In the genomic region with DNA sequence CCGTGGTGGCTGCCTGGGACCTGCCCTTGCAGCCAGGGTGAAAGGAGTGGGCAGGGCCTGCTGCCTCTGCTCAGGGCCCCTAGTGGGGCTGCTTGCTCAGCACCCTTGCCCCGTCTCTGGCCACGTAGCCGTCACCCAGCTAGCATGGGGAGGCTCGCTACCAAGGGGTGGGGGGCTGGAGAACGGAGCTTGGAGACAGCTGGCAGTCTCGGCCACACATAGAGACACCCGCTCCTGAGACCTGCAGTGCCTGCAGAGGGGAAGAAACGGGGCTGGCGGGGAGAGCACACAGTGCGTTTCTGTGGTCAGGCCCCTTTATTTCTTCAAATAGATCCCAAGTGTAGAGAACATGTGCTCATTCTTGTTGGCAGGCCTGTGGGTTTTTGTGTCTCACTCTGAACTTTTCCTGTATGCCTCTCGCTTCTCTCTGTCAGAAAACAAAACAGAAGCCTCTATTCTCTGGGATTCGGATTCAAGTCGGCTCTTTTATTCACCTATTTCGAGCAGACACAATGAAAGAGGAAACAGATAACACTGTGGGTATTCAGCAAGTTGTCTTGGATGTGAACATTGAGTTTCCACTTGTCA, we compare ENCODE assay signal across 12 cellular contexts. TPM values are rescaled to one million over a fixed set of nuclear protein-coding genes. Genes with fewer than 3 reads are reported as not detected.
DNase-seq lines count a peak whose midpoint lies in the region; ATAC-seq and TF ChIP-seq lines count a peak whose summit lies in the region.
"Had no signal": no experiment of that assay in that cellular context is flagged by ENCODE, and none has a peak within 500 bp of the region (broad histone marks: within the 10 kb centered on the region; RNA-seq: fewer than 3 reads in every experiment).

No MANE protein-coding gene starts in this region.

- no peaks in the 10 kb centered on the region for H3K4me1 ChIP-seq in mucosa of descending colon (ENCODE audit: low read depth)

- peak overlapping the region; percentile 53 to 91 (median 84) for H3K27ac Mint-ChIP-seq in brain
- peak overlapping the region; percentile 65 for H3K27ac Mint-ChIP-seq in stimulated activated naive B cell treated with anti-CD40 and anti-IgM and Interleukin-4, amounts not matched to agents 10 μg/mL and 1 μg/mL and 100 μg/mL, for 72 hours
- H3K27ac Mint-ChIP-seq in activated CD4-positive, alpha-beta memory T cell treated with anti-CD3 and anti-CD28 coated beads for 36 hours = no peak overlapping the region
- H3K27ac Mint-ChIP-seq: mesothelial cell of epicardium had no signal

- CTCF ChIA-PET in activated CD4-positive, alpha-beta memory T cell treated with anti-CD3 and anti-CD28 coated beads for 36 hours (lab: Charles Lee) = no interaction called here

- intact Hi-C loops in left ventricle myocardium superior (cut with micrococcal nuclease) = no loop called here
- intact Hi-C loops in mucosa of descending colon (cut with DNase I, micrococcal nuclease) = no loop called here
- intact Hi-C loops in activated CD4-positive, alpha-beta memory T cell treated with anti-CD3 and anti-CD28 coated beads for 36 hours (cut with micrococcal nuclease) = no loop called here

- H3K36me3 Mint-ChIP-seq in brain = peaks cover 41% of the 10 kb centered on the region
- H3K36me3 Mint-ChIP-seq in stimulated activated naive B cell treated with anti-CD40 and anti-IgM and Interleukin-4, amounts not matched to agents 10 μg/mL and 1 μg/mL and 100 μg/mL, for 72 hours = peaks cover 11 to 13% of the 10 kb centered on the region in 2 donors
- H3K36me3 Mint-ChIP-seq in activated CD4-positive, alpha-beta memory T cell treated with anti-CD3 and anti-CD28 coated beads for 36 hours = peaks cover 3% of the 10 kb centered on the region

- POLR2A ChIA-PET in activated CD4-positive, alpha-beta memory T cell treated with anti-CD3 and anti-CD28 coated beads for 36 hours (lab: Charles Lee) = no interaction called here

- H3K27me3 Mint-ChIP-seq in brain = peaks cover 4% of the 10 kb centered on the region
- no peaks in the 10 kb centered on the region for H3K27me3 Mint-ChIP-seq in stimulated activated naive B cell treated with anti-CD40 and anti-IgM and Interleukin-4, amounts not matched to agents 10 μg/mL and 1 μg/mL and 100 μg/mL, for 72 hours
- no peaks in the 10 kb centered on the region for H3K27me3 Mint-ChIP-seq in activated CD4-positive, alpha-beta memory T cell treated with anti-CD3 and anti-CD28 coated beads for 36 hours

- H3K9me3 Mint-ChIP-seq in brain = peaks cover 9 to 20% (median 17%) of the 10 kb centered on the region in 5 experiments
- peaks cover 0 to 1% of the 10 kb centered on the region in 2 donors for H3K9me3 Mint-ChIP-seq in stimulated activated naive B cell treated with anti-CD40 and anti-IgM and Interleukin-4, amounts not matched to agents 10 μg/mL and 1 μg/mL and 100 μg/mL, for 72 hours
- H3K9me3 Mint-ChIP-seq in activated CD4-positive, alpha-beta memory T cell treated with anti-CD3 and anti-CD28 coated beads for 36 hours = peaks cover 5% of the 10 kb centered on the region

- no peaks in the 10 kb centered on the region for H3K36me3 ChIP-seq in mucosa of descending colon (ENCODE audit: low read depth)
- H3K36me3 ChIP-seq: MG63, suprapubic skin had no signal

- no peaks in the 10 kb centered on the region for H3K9me3 ChIP-seq in mucosa of descending colon
- H3K9me3 ChIP-seq: MG63, suprapubic skin had no signal

- no peak for TF ChIP-seq CTCF in brain (conservative IDR thresholded peaks at IDR 0.05)
- TF ChIP-seq CTCF in mucosa of descending colon (IDR thresholded peaks at IDR 0.05) = no peak

- peak overlapping the region in 4 of 5 experiments; percentile 29 to 60 (median 48) for H3K4me3 Mint-ChIP-seq in brain
- no peak overlapping the region for H3K4me3 Mint-ChIP-seq in stimulated activated naive B cell treated with anti-CD40 and anti-IgM and Interleukin-4, amounts not matched to agents 10 μg/mL and 1 μg/mL and 100 μg/mL, for 72 hours
- H3K4me3 Mint-ChIP-seq in activated CD4-positive, alpha-beta memory T cell treated with anti-CD3 and anti-CD28 coated beads for 36 hours = no peak overlapping the region
- H3K4me3 Mint-ChIP-seq: mesothelial cell of epicardium had no signal

- H3K4me3 ChIP-seq in mucosa of descending colon = no peak overlapping the region
- H3K4me3 ChIP-seq: MG63, suprapubic skin had no signal

- peak; percentile 2 for DNase-seq in MV-4-11 (lab: John Stamatoyannopoulos, UW)
- DNase-seq in left ventricle myocardium superior = no peak
- DNase-seq in stimulated activated naive B cell treated with anti-CD40 and anti-IgM and Interleukin-4, amounts not matched to agents 10 μg/mL and 1 μg/mL and 100 μg/mL, for 72 hours = no peak
- DNase-seq in activated CD4-positive, alpha-beta T cell treated with anti-CD3 and anti-CD28 coated beads, Interleukin-2, amount 50 U/mL, for 4 hours = no peak
- DNase-seq in mucosa of descending colon = no peak
- no peak for DNase-seq in activated CD4-positive, alpha-beta memory T cell treated with anti-CD3 and anti-CD28 coated beads for 36 hours
- DNase-seq: MG63, NCI-H446 treated with DMSO at 0.1 percent for 48 hours had no signal

- peak; percentile 39 for ATAC-seq in left ventricle myocardium superior
- ATAC-seq in stimulated activated naive B cell treated with anti-CD40 and anti-IgM and Interleukin-4, amounts not matched to agents 10 μg/mL and 1 μg/mL and 100 μg/mL, for 72 hours (replicated peaks) = peak; percentile 58 to 65
- ATAC-seq in mucosa of descending colon = no peak
- ATAC-seq in HG03565 (IDR thresholded peaks at IDR 0.05; ENCODE audit: unreplicated experiment) = no peak

- peaks cover 36% of the 10 kb centered on the region for H3K4me1 Mint-ChIP-seq in brain
- H3K4me1 Mint-ChIP-seq in stimulated activated naive B cell treated with anti-CD40 and anti-IgM and Interleukin-4, amounts not matched to agents 10 μg/mL and 1 μg/mL and 100 μg/mL, for 72 hours = peaks cover 28 to 32% of the 10 kb centered on the region in 2 donors
- no peaks in the 10 kb centered on the region for H3K4me1 Mint-ChIP-seq in activated CD4-positive, alpha-beta memory T cell treated with anti-CD3 and anti-CD28 coated beads for 36 hours (ENCODE audit: low read depth)
- H3K4me1 Mint-ChIP-seq: mesothelial cell of epicardium had no signal

RNA-seq across cellular contexts. Expression of gene PACS2, which starts 26.4 kb away (rescaled TPM):
- 127 TPM for polyA plus RNA-seq in brain (ENCODE audit: insufficient read depth, low read depth, low replicate concordance)
- 76.2 TPM for total RNA-seq in left ventricle myocardium superior
- total RNA-seq in mucosa of descending colon = 10 to 100 TPM; 71.7 to 84.3 (median 78.9) TPM
- 10 to 100 TPM; 32.3 to 36.6 TPM for total RNA-seq in activated CD4-positive, alpha-beta memory T cell treated with anti-CD3 and anti-CD28 coated beads for 36 hours

RNA-seq across cellular contexts. Expression of gene BRF1, which starts 40.1 kb away (rescaled TPM):
- 36.4 TPM for polyA plus RNA-seq in brain (ENCODE audit: insufficient read depth, low read depth, low replicate concordance)
- 20.3 TPM for total RNA-seq in left ventricle myocardium superior
- total RNA-seq in mucosa of descending colon = 10 to 100 TPM; 27.4 to 40.1 (median 34.2) TPM
- 10 to 100 TPM; 25.5 to 27.4 TPM for total RNA-seq in activated CD4-positive, alpha-beta memory T cell treated with anti-CD3 and anti-CD28 coated beads for 36 hours

RNA-seq across cellular contexts. Expression of gene TEX22, which starts 57.4 kb away (rescaled TPM):
- 0.41 TPM for polyA plus RNA-seq in brain (ENCODE audit: insufficient read depth, low read depth, low replicate concordance)
- total RNA-seq in left ventricle myocardium superior (1.6 TPM), mucosa of descending colon (1 to 10 TPM in 1 of 3 donors, under 1 TPM in 2; 0.84 to 2.0 (median 0.95) TPM)
- under 1 TPM; 0.83 to 0.90 TPM for total RNA-seq in activated CD4-positive, alpha-beta memory T cell treated with anti-CD3 and anti-CD28 coated beads for 36 hours

Comparison
In these comparisons a context has a peak if more than half of its experiments do, and no peak if none do; other contexts are left out.
1. H3K4me3 Mint-ChIP-seq: peak in brain (4 of 5); none in stimulated activated naive B cell treated with anti-CD40 and anti-IgM and Interleukin-4, amounts not matched to agents 10 μg/mL and 1 μg/mL and 100 μg/mL, for 72 hours (0 of 2) and activated CD4-positive, alpha-beta memory T cell treated with anti-CD3 and anti-CD28 coated beads for 36 hours (single experiment).
2. ATAC-seq: peak in left ventricle myocardium superior (single experiment) and stimulated activated naive B cell treated with anti-CD40 and anti-IgM and Interleukin-4, amounts not matched to agents 10 μg/mL and 1 μg/mL and 100 μg/mL, for 72 hours (2 of 2); none in mucosa of descending colon (single experiment) and HG03565 (single experiment).